11 cellular contexts compared by ENCODE assay signal in the genomic region with DNA sequence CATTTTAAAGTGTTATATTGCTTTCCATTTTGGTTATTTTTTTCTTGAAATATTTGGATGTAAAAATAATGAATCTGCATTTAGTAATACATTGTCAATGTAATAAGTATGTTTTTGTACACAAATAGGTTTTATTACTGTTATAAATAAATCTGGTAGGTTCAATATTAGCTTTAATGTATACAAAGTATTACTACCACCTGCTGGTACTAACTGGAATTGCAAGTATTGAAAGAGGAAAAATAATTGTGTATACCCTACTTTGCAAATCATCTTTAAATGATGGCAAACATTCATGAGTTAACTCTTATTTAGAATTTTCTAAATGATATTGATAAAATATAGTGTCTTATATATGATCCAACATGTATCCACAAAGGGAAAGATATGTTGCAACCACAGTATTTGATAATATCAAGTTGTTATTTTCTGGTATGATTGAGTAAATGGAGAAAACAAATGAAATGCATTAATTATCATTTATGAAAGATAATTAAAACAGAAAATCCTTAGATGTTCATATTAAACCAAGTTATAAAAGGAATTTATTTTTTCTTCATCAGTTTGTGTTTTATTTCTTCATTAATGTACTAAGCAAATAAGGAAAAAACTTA. TPM values are rescaled to one million over a fixed set of nuclear protein-coding genes. Genes with fewer than 3 reads are reported as not detected.
DNase-seq lines count a peak whose midpoint lies in the region; ATAC-seq and TF ChIP-seq lines count a peak whose summit lies in the region.
"Had no signal": no experiment of that assay in that cellular context is flagged by ENCODE, and none has a peak within 500 bp of the region (broad histone marks: within the 10 kb centered on the region; RNA-seq: fewer than 3 reads in every experiment).

No MANE protein-coding gene starts in this region.

- H3K36me3 ChIP-seq in psoas muscle (ENCODE audit: insufficient read depth in 1 of 2, low read depth in 1 of 2): no peaks in the 10 kb centered on the region
- H3K36me3 ChIP-seq: thoracic aorta had no signal

- DNase-seq in NCI-H748 (lab: John Stamatoyannopoulos, UW; ENCODE audit: unreplicated experiment) (peak; percentile 4), NCI-H748 treated with DMSO at 0.1 percent for 48 hours (lab: John Stamatoyannopoulos, UW) (no peak), NB4 (ENCODE audit: low read depth) (peak; percentile 7), dermis blood vessel endothelial cell (peak; percentile 7), psoas muscle (no peak), NCI-H2107 treated with DMSO at 0.1 percent for 48 hours (lab: John Stamatoyannopoulos, UW; ENCODE audit: unreplicated experiment) (no peak), DMS79 (lab: John Stamatoyannopoulos, UW) (no peak)

- TF ChIP-seq CTCF in NB4 (IDR thresholded peaks at IDR 0.05; ENCODE audit: low read depth, low read length) (peak; percentile 28), psoas muscle (IDR thresholded peaks at IDR 0.05) (peak; percentile 50)

- no peaks in the 10 kb centered on the region for H3K4me1 ChIP-seq in psoas muscle

- H3K9me3 ChIP-seq in psoas muscle: peaks cover 8% of the 10 kb centered on the region
- H3K9me3 ChIP-seq: thoracic aorta had no signal

- ATAC-seq in psoas muscle: no peak
- ATAC-seq in HG02973 (IDR thresholded peaks at IDR 0.05; ENCODE audit: unreplicated experiment): no peak
- ATAC-seq: naive thymus-derived CD8-positive, alpha-beta T cell had no signal

- intact Hi-C loops in psoas muscle (cut with DNase I): no loop called here

- TF ChIP-seq POLR2A in NB4 (IDR thresholded peaks at IDR 0.05; ENCODE audit: extremely low read depth, insufficient read length): no peak

- no peak overlapping the region for H3K4me3 ChIP-seq in NB4 (ENCODE audit: low read depth, low read length)
- no peak overlapping the region for H3K4me3 ChIP-seq in psoas muscle
- H3K4me3 ChIP-seq: thoracic aorta had no signal

- no peak overlapping the region for H3K27ac ChIP-seq in psoas muscle
- H3K27ac ChIP-seq: thoracic aorta had no signal

- H3K27me3 ChIP-seq in psoas muscle (ENCODE audit: insufficient read depth in 3 of 3, low read length in 2 of 3): no peaks in the 10 kb centered on the region

RNA-seq across cellular contexts. Expression of gene OR4K2, which starts 3.2 kb away (rescaled TPM):
- total RNA-seq in dermis blood vessel endothelial cell: not detected in 2 replicates
- total RNA-seq in psoas muscle: not detected
- polyA plus RNA-seq in psoas muscle: not detected
- total RNA-seq: CD8-positive, alpha-beta memory T cell; naive thymus-derived CD8-positive, alpha-beta T cell; thoracic aorta had no signal
- polyA plus RNA-seq: CD8-positive, alpha-beta memory T cell; naive thymus-derived CD8-positive, alpha-beta T cell had no signal

RNA-seq across cellular contexts. Expression of gene OR4K5, which starts 42.3 kb away (rescaled TPM):
- total RNA-seq in dermis blood vessel endothelial cell: not detected in 2 replicates
- not detected for total RNA-seq in psoas muscle
- not detected for polyA plus RNA-seq in psoas muscle
- total RNA-seq: CD8-positive, alpha-beta memory T cell; naive thymus-derived CD8-positive, alpha-beta T cell; thoracic aorta had no signal
- polyA plus RNA-seq: CD8-positive, alpha-beta memory T cell; naive thymus-derived CD8-positive, alpha-beta T cell had no signal

RNA-seq across cellular contexts. Expression of gene OR4K1, which starts 52.6 kb away (rescaled TPM):
- total RNA-seq in dermis blood vessel endothelial cell (not detected in 2 replicates), psoas muscle (not detected)
- not detected for polyA plus RNA-seq in psoas muscle
- total RNA-seq: CD8-positive, alpha-beta memory T cell; naive thymus-derived CD8-positive, alpha-beta T cell; thoracic aorta had no signal
- polyA plus RNA-seq: CD8-positive, alpha-beta memory T cell; naive thymus-derived CD8-positive, alpha-beta T cell had no signal

Comparison
In these comparisons a context has a peak if more than half of its experiments do, and no peak if none do; other contexts are left out.
1. DNase-seq: peak in NCI-H748 (single experiment), NB4 (single experiment) and dermis blood vessel endothelial cell (single experiment); none in NCI-H748 treated with DMSO at 0.1 percent for 48 hours (single experiment), psoas muscle (0 of 2), NCI-H2107 treated with DMSO at 0.1 percent for 48 hours (single experiment) and DMS79 (single experiment).